Comparison of ENCODE assay signal across 12 cellular contexts in genomic region chr11:100908746-100909145, GRCh38.
DNase-seq lines count a peak whose midpoint lies in the region; ATAC-seq, FAIRE-seq and TF ChIP-seq lines count a peak whose summit lies in the region.
"Had no signal": no experiment of that assay in that cellular context is flagged by ENCODE, and none has a peak within 500 bp of the region (broad histone marks: within the 10 kb centered on the region; RNA-seq: fewer than 3 reads in every experiment).

No MANE protein-coding gene starts in this region.

- H3K27ac ChIP-seq in GM12878 (ENCODE audit: control insufficient read depth, insufficient read depth) (no peak overlapping the region), upper lobe of left lung (no peak overlapping the region)
- H3K27ac ChIP-seq: RWPE1 had no signal

- SMC1A ChIA-PET in GM12878 (lab: Charles Lee; ENCODE audit: uncharacterized antibody, unreplicated experiment), result interaction anchor here (1.0 kb wide), 1 partner anchor 19 kb away, joined by 3 read pairs; no protein-coding TSS in a partner anchor

- H4K20me1 ChIP-seq in GM12878 (ENCODE audit: control insufficient read depth, insufficient read depth), result no peaks in the 10 kb centered on the region; the same call in 1 of the 2 replicates

- TF ChIP-seq CTCF in GM12878 (IDR thresholded peaks at IDR 0.05 in 2 of 3, conservative IDR thresholded peaks at IDR 0.05 in 1 of 3; ENCODE audit: control insufficient read depth in 2 of 3, extremely low read depth in 1 of 3, insufficient read depth in 1 of 3, low read depth in 3 of 3, low read length in 3 of 3) (no peak), upper lobe of left lung (IDR thresholded peaks at IDR 0.05) (no peak), lower leg skin (IDR thresholded peaks at IDR 0.05) (no peak)

- H3K36me3 ChIP-seq in GM12878 (ENCODE audit: control insufficient read depth in 2 of 2, insufficient read depth in 2 of 2, low read length in 1 of 2) (no peaks in the 10 kb centered on the region), upper lobe of left lung (no peaks in the 10 kb centered on the region)

- H3K4me3 ChIP-seq in GM12878 (no peak overlapping the region), upper lobe of left lung (no peak overlapping the region), lower leg skin (ENCODE audit: low read depth, poor library complexity, severe bottlenecking) (no peak overlapping the region)

- no peak for TF ChIP-seq EP300 in GM12878 (IDR thresholded peaks at IDR 0.05; ENCODE audit: borderline replicate concordance in 1 of 2, control insufficient read depth in 1 of 2, low read depth in 2 of 2, low read length in 2 of 2)
- no peak for TF ChIP-seq EP300 in upper lobe of left lung (IDR thresholded peaks at IDR 0.05)

- no peak overlapping the region for H3K9ac ChIP-seq in GM12878 (ENCODE audit: control insufficient read depth, insufficient read depth, low read length)

- POLR2A ChIA-PET in GM12878 (lab: Charles Lee), result no interaction called here

- H3K79me2 ChIP-seq in GM12878 (ENCODE audit: control insufficient read depth, insufficient read depth, low read length), result no peaks in the 10 kb centered on the region

- intact Hi-C loops in GM12878 (cut with micrococcal nuclease; ENCODE audit: unreplicated experiment) (no loop called here), lower leg skin (cut with DNase I; ENCODE audit: low total_unique reads) (no loop called here)

- no peak overlapping the region for H2AFZ ChIP-seq in GM12878 (ENCODE audit: control insufficient read depth, low read depth, low read length)

- FAIRE-seq in GM12878 (lab: Jason Lieb, UNC), result no peak

- no TSS peak for BruUV-seq in GM12878 (replicated peaks; lab: Mats Ljungman, UMichigan)

- H3K9me3 ChIP-seq in GM12878 (replicated peaks; ENCODE audit: control insufficient read depth, insufficient read depth, low read length) (no peaks in the 10 kb centered on the region), upper lobe of left lung (no peaks in the 10 kb centered on the region)

- CTCF ChIA-PET in GM12878 (lab: Yijun Ruan, JAX), result no interaction called here

- no peak overlapping the region for H3K4me2 ChIP-seq in GM12878 (ENCODE audit: control insufficient read depth, insufficient read depth)

- TF ChIP-seq POLR2A in GM12878 (IDR thresholded peaks at IDR 0.05; ENCODE audit: low read depth, low read length), result no peak
- no peak for TF ChIP-seq POLR2A in upper lobe of left lung (IDR thresholded peaks at IDR 0.05)
- TF ChIP-seq POLR2A in lower leg skin (IDR thresholded peaks at IDR 0.05), result no peak

- WGBS in GM12878 (ENCODE audit: insufficient coverage, insufficient replicate concordance, low lambda C conversion rate, missing lambda C conversion rate), result 0% methylated on average over 2 of the region's 2 CpGs
- 64 to 83% methylated on average over 2 of the region's 2 CpGs for WGBS in upper lobe of left lung, 2 donors
- 76 to 82% methylated on average over 2 of the region's 2 CpGs for WGBS in lower leg skin, 2 donors

- RAD21 ChIA-PET in GM12878 (lab: Charles Lee; ENCODE audit: unreplicated experiment), result no interaction called here

- DNase-seq in GM04503 (ENCODE audit: low read depth) (peak; percentile 51), GM12878 (ENCODE audit: low read depth, low spot score) (no peak), NCI-H2227 treated with DMSO at 0.1 percent for 48 hours (lab: John Stamatoyannopoulos, UW) (no peak), upper lobe of left lung (no peak), DMS153 (lab: John Stamatoyannopoulos, UW) (no peak), lower leg skin (ENCODE audit: low spot score in 2 of 2) (no peak)
- DNase-seq: C1 segment of cervical spinal cord, left colon, NCI-H146 had no signal

- ATAC-seq in GM21529 (IDR thresholded peaks at IDR 0.05; ENCODE audit: unreplicated experiment) (peak; percentile 36), HG03354 (IDR thresholded peaks at IDR 0.05; ENCODE audit: poor library complexity, severe bottlenecking, unreplicated experiment) (peak; percentile 67), GM12878 (peak; percentile 66), upper lobe of left lung (ENCODE audit: low FRiP score in 2 of 2) (no peak)
- ATAC-seq: left colon had no signal

- in situ Hi-C loops in GM12878 (cut with MboI), result no loop called here

- H3K27me3 ChIP-seq in GM12878 (replicated peaks in 1 of 2; ENCODE audit: control insufficient read depth in 2 of 2, insufficient read depth in 2 of 2, low read length in 1 of 2) (no peaks in the 10 kb centered on the region), upper lobe of left lung (no peaks in the 10 kb centered on the region)

- no peak for TF ChIP-seq RAD21 in GM12878 (IDR thresholded peaks at IDR 0.05; ENCODE audit: insufficient read depth, low read depth, low read length)

- H3K4me1 ChIP-seq in GM12878 (ENCODE audit: control insufficient read depth, insufficient read depth, low read length) (peaks cover 12% of the 10 kb centered on the region), upper lobe of left lung (no peaks in the 10 kb centered on the region)

TF ChIP-seq in GM12878, 131 proteins besides CTCF, POLR2A, EP300 and RAD21 (continues in another document):
- no peak for TF ChIP-seq BRCA1 (IDR thresholded peaks at IDR 0.05; ENCODE audit: low read depth, low read length)
- TF ChIP-seq SMARCA5 (IDR thresholded peaks at IDR 0.05), result no peak
- TF ChIP-seq SRF (IDR thresholded peaks at IDR 0.05; ENCODE audit: low read depth in 2 of 2, low read length in 2 of 2), result no peak
- TF ChIP-seq HCFC1 (IDR thresholded peaks at IDR 0.05; ENCODE audit: low read length), result no peak
- TF ChIP-seq, protein P1, sequence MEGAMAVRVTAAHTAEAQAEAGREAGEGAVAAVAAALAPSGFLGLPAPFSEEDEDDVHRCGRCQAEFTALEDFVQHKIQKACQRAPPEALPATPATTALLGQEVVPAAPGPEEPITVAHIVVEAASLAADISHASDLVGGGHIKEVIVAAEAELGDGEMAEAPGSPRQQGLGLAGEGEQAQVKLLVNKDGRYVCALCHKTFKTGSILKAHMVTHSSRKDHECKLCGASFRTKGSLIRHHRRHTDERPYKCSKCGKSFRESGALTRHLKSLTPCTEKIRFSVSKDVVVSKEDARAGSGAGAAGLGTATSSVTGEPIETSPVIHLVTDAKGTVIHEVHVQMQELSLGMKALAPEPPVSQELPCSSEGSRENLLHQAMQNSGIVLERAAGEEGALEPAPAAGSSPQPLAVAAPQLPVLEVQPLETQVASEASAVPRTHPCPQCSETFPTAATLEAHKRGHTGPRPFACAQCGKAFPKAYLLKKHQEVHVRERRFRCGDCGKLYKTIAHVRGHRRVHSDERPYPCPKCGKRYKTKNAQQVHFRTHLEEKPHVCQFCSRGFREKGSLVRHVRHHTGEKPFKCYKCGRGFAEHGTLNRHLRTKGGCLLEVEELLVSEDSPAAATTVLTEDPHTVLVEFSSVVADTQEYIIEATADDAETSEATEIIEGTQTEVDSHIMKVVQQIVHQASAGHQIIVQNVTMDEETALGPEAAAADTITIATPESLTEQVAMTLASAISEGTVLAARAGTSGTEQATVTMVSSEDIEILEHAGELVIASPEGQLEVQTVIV (IDR thresholded peaks at IDR 0.05; ENCODE audit: borderline replicate concordance, partially characterized antibody), result no peak
- no peak for TF ChIP-seq RCOR1 (conservative IDR thresholded peaks at IDR 0.05; ENCODE audit: low read depth, low read length)
- TF ChIP-seq IKZF2 (IDR thresholded peaks at IDR 0.05), result peak in 1 of 2 experiments; percentile 25; a peak in 1 of 4 replicates
- TF ChIP-seq RAD51 (IDR thresholded peaks at IDR 0.05), result no peak
- no peak for TF ChIP-seq CUX1 (IDR thresholded peaks at IDR 0.05; ENCODE audit: insufficient replicate concordance, low read depth, low read length)
- TF ChIP-seq MAX (IDR thresholded peaks at IDR 0.05; ENCODE audit: low read depth, low read length), result no peak
- TF ChIP-seq ZNF24 (IDR thresholded peaks at IDR 0.05), result no peak
- peak; percentile 69 for TF ChIP-seq RUNX3 (IDR thresholded peaks at IDR 0.05; ENCODE audit: low read length)

Comparison
In these comparisons a context has a peak if more than half of its experiments do, and no peak if none do; other contexts are left out.
1. ATAC-seq: peak in GM21529 (single experiment), HG03354 (single experiment) and GM12878 (single experiment); none in upper lobe of left lung (0 of 2).